ENCODE assay signal across 9 cellular contexts in genomic region chr11:67632175-67632981, GRCh38. TPM values are rescaled to one million over a fixed set of nuclear protein-coding genes. Genes with fewer than 3 reads are reported as not detected.
A peak's percentile ranks its signal among the peaks of the same experiment; 100 is the strongest.
DNase-seq lines count a peak whose midpoint lies in the region; ATAC-seq, FAIRE-seq and TF ChIP-seq lines count a peak whose summit lies in the region.
"Had no signal": no experiment of that assay in that cellular context is flagged by ENCODE, and none has a peak within 500 bp of the region (broad histone marks: within the 10 kb centered on the region; RNA-seq: fewer than 3 reads in every experiment).

No MANE protein-coding gene starts in this region.

- TF ChIP-seq RAD21 in A549 (conservative IDR thresholded peaks at IDR 0.05 in 1 of 2, IDR thresholded peaks at IDR 0.05 in 1 of 2): no peak

- CTCF ChIA-PET in A549 (lab: Yijun Ruan, JAX) (interaction anchor here (0.9 to 14.1 kb wide), 7 partner anchors 15 to 59 kb away, joined by 3 to 181 read pairs (median 30); partner anchors contain the start of genes ACY3 and GSTP1), PC-3 (lab: Charles Lee) (interaction anchor here (0.6 kb wide), 1 partner anchor 1343 kb away, joined by 3 read pairs; the partner anchor contains the start of gene YIF1A)

- no peak overlapping the region for H3K4me3 ChIP-seq in A549
- H3K4me3 ChIP-seq in PC-3 (ENCODE audit: low read length): no peak overlapping the region
- no peak overlapping the region for H3K4me3 ChIP-seq in left lung

- WGBS in A549 (ENCODE audit: missing lambda C conversion rate): 73% methylated on average over 12 of the region's 12 CpGs

- no peak for ATAC-seq in A549
- no peak for ATAC-seq in PC-3
- ATAC-seq in left lung: no peak
- ATAC-seq in HG02970 (IDR thresholded peaks at IDR 0.05; ENCODE audit: low FRiP score, unreplicated experiment): no peak
- ATAC-seq: activated T-cell treated with anti-CD3 and anti-CD28 coated beads, Interleukin-2, amount 50 U/mL, for 72 hours had no signal

- no peaks in the 10 kb centered on the region for H3K79me2 ChIP-seq in PC-3 (ENCODE audit: low read length)

- no peak for TF ChIP-seq CTCF in A549 (IDR thresholded peaks at IDR 0.05)
- TF ChIP-seq CTCF in PC-3 (conservative IDR thresholded peaks at IDR 0.05; ENCODE audit: low read depth, low read length): no peak
- no peak for TF ChIP-seq CTCF in left lung (IDR thresholded peaks at IDR 0.05)

- no peak for TF ChIP-seq EP300 in A549 (IDR thresholded peaks at IDR 0.05)

- H2AFZ ChIP-seq in PC-3 (ENCODE audit: low read length): no peak overlapping the region

- TF ChIP-seq POLR2A in A549 (IDR thresholded peaks at IDR 0.05; ENCODE audit: low read length): no peak

- DNase-seq in A549 (ENCODE audit: low read depth in 1 of 2, low spot score in 1 of 2): no peak
- DNase-seq in PC-3: peak; percentile 18
- DNase-seq in left lung: peak; percentile 51 to 72
- no peak for DNase-seq in NCI-H1092 treated with DMSO at 0.1 percent for 48 hours (lab: John Stamatoyannopoulos, UW)
- no peak for DNase-seq in stimulated activated CD4-positive, alpha-beta T cell treated with anti-CD3 and anti-CD28 coated beads, Interleukin-1b, Interleukin-23, amount 100 ng/mL, for 48 hours
- DNase-seq: activated T-cell treated with anti-CD3 and anti-CD28 coated beads, Interleukin-2, amount 50 U/mL, for 72 hours had no signal

- H3K4me2 ChIP-seq in A549 (no peak overlapping the region), PC-3 (ENCODE audit: low read length) (no peak overlapping the region)

- intact Hi-C loops in PC-3 (cut with micrococcal nuclease): no loop called here
- intact Hi-C loops in left lung (cut with DNase I): no loop called here

- H4K20me1 ChIP-seq in PC-3 (ENCODE audit: low read length): no peaks in the 10 kb centered on the region

- H3K4me1 ChIP-seq in A549 (peaks cover 6% of the 10 kb centered on the region; the same call in 2 of the 3 replicates), PC-3 (ENCODE audit: insufficient read depth, low read length) (peaks cover 18% of the 10 kb centered on the region), left lung (peaks cover 0 to 20% of the 10 kb centered on the region in 2 donors)

- H3K9ac ChIP-seq in PC-3 (ENCODE audit: low read length): no peak overlapping the region

- BruUV-seq in PC-3 (replicated peaks; lab: Mats Ljungman, UMichigan): no TSS peak

- H3K36me3 ChIP-seq in PC-3 (ENCODE audit: low read depth, low read length): no peaks in the 10 kb centered on the region
- no peaks in the 10 kb centered on the region for H3K36me3 ChIP-seq in left lung

- H3K27me3 ChIP-seq in PC-3 (ENCODE audit: low read length): no peaks in the 10 kb centered on the region
- peaks cover 0 to 9% of the 10 kb centered on the region in 2 donors for H3K27me3 ChIP-seq in left lung

- H3K9me3 ChIP-seq in A549 (no peaks in the 10 kb centered on the region), PC-3 (ENCODE audit: low read length) (no peaks in the 10 kb centered on the region), left lung (no peaks in the 10 kb centered on the region)

- H3K27ac ChIP-seq in A549 (no peak overlapping the region), PC-3 (ENCODE audit: low read length) (no peak overlapping the region), left lung (no peak overlapping the region)

- H3F3A ChIP-seq in PC-3 (ENCODE audit: low read length, unreplicated experiment): no peaks in the 10 kb centered on the region

- FAIRE-seq in A549 (lab: Jason Lieb, UNC): no peak

- POLR2A ChIA-PET in A549 (lab: Yijun Ruan, JAX) (interaction anchor here (0.6 kb wide), 1 partner anchor 287 kb away, joined by 3 read pairs; no protein-coding TSS in a partner anchor), PC-3 (lab: Charles Lee; ENCODE audit: unreplicated experiment) (no interaction called here)

- no peaks in the 10 kb centered on the region for H3K9me2 ChIP-seq in PC-3 (replicated peaks; ENCODE audit: low read length)

TF ChIP-seq in A549, 52 proteins besides CTCF, POLR2A, EP300 and RAD21:
- TF ChIP-seq KDM1A (IDR thresholded peaks at IDR 0.05; ENCODE audit: low read depth): peak; percentile 70; the same call in 1 of the 2 replicates
- TF ChIP-seq FOSL2 (IDR thresholded peaks at IDR 0.05): no peak
- no peak for TF ChIP-seq FOSL2 (CRISPR knock-in tag; IDR thresholded peaks at IDR 0.05)

RNA-seq across cellular contexts. Expression of gene NUDT8, which starts 2.6 kb away (rescaled TPM):
- polyA plus RNA-seq in A549 (2011; rRNA removed) (1.8 and 2.6 TPM in 2 replicates), A549 (2017; fragmentation: RNase III; extraction: RNeasy Plus Mini Kit Qiagen cat#74134 plus additional on column Dnase treatment) (5.4 to 7.8 TPM (median 5.6 TPM) in 3 replicates)
- polyA plus RNA-seq in A549 (2012; cell fraction: cytosol; rRNA removed): 10.3 and 13.0 TPM in 2 replicates
- polyA plus RNA-seq in A549 (2012; cell fraction: nucleus; rRNA removed): 24.4 and 25.6 TPM in 2 replicates
- 1.0 and 3.1 TPM in 2 replicates for polyA minus RNA-seq in A549 (2011; rRNA and poly(A)+ RNA removed)
- total RNA-seq in PC-3 (2014; rRNA removed) (36.3 and 50.6 TPM in 2 replicates), left lung (10 to 100 TPM; 10.7 to 18.1 TPM)

RNA-seq across cellular contexts. Expression of gene TBX10, which starts 7.2 kb away (rescaled TPM):
- polyA plus RNA-seq in A549 (2011; rRNA removed) (not detected in 2 replicates), A549 (2017; fragmentation: RNase III; extraction: RNeasy Plus Mini Kit Qiagen cat#74134 plus additional on column Dnase treatment) (not detected in 3 replicates)
- not detected in 2 replicates for polyA plus RNA-seq in A549 (2012; cell fraction: cytosol; rRNA removed)
- not detected in 2 replicates for polyA plus RNA-seq in A549 (2012; cell fraction: nucleus; rRNA removed)
- not detected in 2 replicates for polyA minus RNA-seq in A549 (2011; rRNA and poly(A)+ RNA removed)
- total RNA-seq in PC-3 (2014; rRNA removed) (not detected in 2 replicates), left lung (not detected)
- total RNA-seq: activated T-cell treated with anti-CD3 and anti-CD28 coated beads, Interleukin-2, amount 50 U/mL, for 72 hours; lower leg skin; M059J had no signal

RNA-seq across cellular contexts. Expression of gene ACY3, which starts 18.2 kb away (rescaled TPM):
- polyA plus RNA-seq in A549 (2011; rRNA removed) (1.4 and 1.8 TPM in 2 replicates), A549 (2017; fragmentation: RNase III; extraction: RNeasy Plus Mini Kit Qiagen cat#74134 plus additional on column Dnase treatment) (0.62 to 1.1 TPM (median 1.0 TPM) in 3 replicates)
- 1.5 and 2.3 TPM in 2 replicates for polyA plus RNA-seq in A549 (2012; cell fraction: cytosol; rRNA removed)
- 3.0 and 3.6 TPM in 2 replicates for polyA plus RNA-seq in A549 (2012; cell fraction: nucleus; rRNA removed)
- polyA minus RNA-seq in A549 (2011; rRNA and poly(A)+ RNA removed): 1.2 TPM in 2 replicates
- total RNA-seq in PC-3 (2014; rRNA removed) (not detected in 2 replicates), left lung (under 1 TPM; 0.29 to 0.61 TPM)

RNA-seq across cellular contexts. Expression of gene NDUFV1, which starts 25.6 kb away (rescaled TPM):
- polyA plus RNA-seq in A549 (2011; rRNA removed): 78.8 and 95.1 TPM in 2 replicates
- 221 and 240 TPM in 2 replicates for polyA plus RNA-seq in A549 (2012; cell fraction: cytosol; rRNA removed)
- polyA plus RNA-seq in A549 (2012; cell fraction: nucleus; rRNA removed): 604 and 688 TPM in 2 replicates
- 163 to 176 TPM (median 164 TPM) in 3 replicates for polyA plus RNA-seq in A549 (2017; fragmentation: RNase III; extraction: RNeasy Plus Mini Kit Qiagen cat#74134 plus additional on column Dnase treatment)
- 65.6 and 104 TPM in 2 replicates for polyA minus RNA-seq in A549 (2011; rRNA and poly(A)+ RNA removed)
- 499 and 686 TPM in 2 replicates for total RNA-seq in PC-3 (2014; rRNA removed)
- total RNA-seq in left lung: 100 to 1,000 TPM; 136 to 155 TPM

RNA-seq across cellular contexts. Expression of gene ALDH3B2, which starts 42.0 kb away (rescaled TPM):
- polyA plus RNA-seq in A549 (2011; rRNA removed) (not detected in 2 replicates), A549 (2017; fragmentation: RNase III; extraction: RNeasy Plus Mini Kit Qiagen cat#74134 plus additional on column Dnase treatment) (not detected in 3 replicates)
- polyA plus RNA-seq in A549 (2012; cell fraction: cytosol; rRNA removed): 0.01 TPM in 1 of 2 replicates, not detected in the other
- polyA plus RNA-seq in A549 (2012; cell fraction: nucleus; rRNA removed): not detected in 2 replicates
- polyA minus RNA-seq in A549 (2011; rRNA and poly(A)+ RNA removed): not detected in 2 replicates
- total RNA-seq in PC-3 (2014; rRNA removed) (0.40 TPM in 1 of 2 replicates, not detected in the other), left lung (under 1 TPM; 0.79 to 0.94 TPM)
- total RNA-seq: activated T-cell treated with anti-CD3 and anti-CD28 coated beads, Interleukin-2, amount 50 U/mL, for 72 hours; M059J had no signal

Comparison
In these comparisons a context has a peak if more than half of its experiments do, and no peak if none do; other contexts are left out.
1. DNase-seq: peak in PC-3 (single experiment) and left lung (2 of 2); none in A549 (0 of 2), NCI-H1092 treated with DMSO at 0.1 percent for 48 hours (single experiment) and stimulated activated CD4-positive, alpha-beta T cell treated with anti-CD3 and anti-CD28 coated beads, Interleukin-1b, Interleukin-23, amount 100 ng/mL, for 48 hours (single experiment).